ENCODE assay signal across 19 cellular contexts in genomic region chr10:88260329-88261051, GRCh38.
"Had no signal": no experiment of that assay in that cellular context is flagged by ENCODE, and none has a peak within 500 bp of the region (broad histone marks: within the 10 kb centered on the region; RNA-seq: fewer than 3 reads in every experiment).

No MANE protein-coding gene starts in this region.

- DNase-seq: activated CD4-positive, CD25-positive, alpha-beta regulatory T cell; activated CD8-positive, alpha-beta T cell treated with anti-CD3 and anti-CD28 coated beads, Interleukin-2, amount 10 ng/mL, durations not matched to agents 7 days and 5 days; activated gamma-delta T cell treated with Interleukin-2 at 50 U/mL for 16 hours; amniotic stem cell; central memory CD4-positive, alpha-beta T cell; colonic mucosa; heart right ventricle; left cardiac atrium; lower lobe of right lung; nephron progenitor cell; right cardiac atrium; stimulated activated CD4-positive, alpha-beta T cell treated with anti-CD3 and anti-CD28 coated beads, Interleukin-15, amount 100 ng/mL, for 24 hours; stimulated activated CD4-positive, alpha-beta T cell treated with anti-CD3 and anti-CD28 coated beads, Interleukin-4, amount 100 ng/mL, for 1 hour; stimulated activated naive CD4-positive, alpha-beta T cell; transverse colon had no signal

- FAIRE-seq: endometrium had no signal

- H3K4me3 ChIP-seq: colonic mucosa, gastroesophageal sphincter, heart right ventricle, lower lobe of right lung, prostate gland, skin epidermis, transverse colon had no signal

- ATAC-seq: activated CD8-positive, alpha-beta T cell treated with anti-CD3 and anti-CD28 coated beads, Interleukin-2, amount 10 ng/mL, durations not matched to agents 7 days and 5 days; gastroesophageal sphincter; heart right ventricle; left cardiac atrium; lower lobe of right lung; right cardiac atrium had no signal

- H3K27me3 ChIP-seq: colonic mucosa, gastroesophageal sphincter, heart right ventricle, transverse colon had no signal

- H3K36me3 ChIP-seq: colonic mucosa, gastroesophageal sphincter, heart right ventricle, lower lobe of right lung, prostate gland, transverse colon had no signal
